In the genomic region with DNA sequence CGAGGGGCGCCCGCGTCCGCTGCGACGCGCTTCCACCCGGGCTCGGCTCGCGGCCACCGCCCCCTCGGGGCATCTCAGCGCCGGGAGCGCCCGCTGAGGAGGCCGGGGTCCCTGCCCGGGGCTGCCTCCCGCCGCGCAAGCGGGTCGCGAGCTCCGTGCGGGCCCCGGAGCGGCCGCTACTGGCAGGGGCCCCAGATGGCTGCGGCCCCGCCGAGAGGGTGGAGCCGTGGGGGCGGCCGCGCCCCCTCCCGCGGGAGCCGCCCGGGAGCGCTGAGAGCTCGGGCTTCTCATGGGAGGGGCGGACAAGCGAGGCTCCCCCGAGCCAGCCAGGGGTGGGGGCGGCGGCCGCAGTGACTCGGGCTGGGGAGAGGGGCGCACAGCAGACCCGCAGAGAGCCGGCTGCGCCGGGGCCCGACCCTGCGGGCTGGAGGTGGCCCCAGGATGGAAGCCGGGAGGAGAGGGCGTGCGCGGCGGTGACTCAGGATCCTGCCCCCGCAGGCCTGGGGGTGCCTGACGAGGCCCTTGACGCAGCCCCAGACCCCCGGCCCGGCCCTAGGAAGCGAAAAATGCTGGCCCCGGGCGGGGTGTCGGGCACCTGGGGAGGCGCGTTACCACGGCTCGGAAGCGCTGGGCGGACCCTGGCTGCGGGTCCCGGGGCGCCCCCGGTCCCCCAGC, we compare ENCODE assay signal across 8 cellular contexts. TPM values are rescaled to one million over a fixed set of nuclear protein-coding genes. Genes with fewer than 3 reads are reported as not detected.
DNase-seq lines count a peak whose midpoint lies in the region; ATAC-seq and TF ChIP-seq lines count a peak whose summit lies in the region.

No MANE protein-coding gene starts in this region.

- peak overlapping the region; percentile 78 for H2AFZ ChIP-seq in GM23338

- H3K4me2 ChIP-seq in GM23338 = peak overlapping the region; percentile 95

- ATAC-seq in GM23338 = peak; percentile 12

- no peaks in the 10 kb centered on the region for H3K9me2 ChIP-seq in GM23338 (ENCODE audit: insufficient read depth)

- H3K4me1 Mint-ChIP-seq in GM23338 (peaks cover 37% of the 10 kb centered on the region), immature natural killer cell (peaks cover 7 to 16% of the 10 kb centered on the region in 2 donors)

- H3K36me3 Mint-ChIP-seq in GM23338 (ENCODE audit: low read depth) = peaks cover 14% of the 10 kb centered on the region; the same call in 2 of the 3 replicates
- no peaks in the 10 kb centered on the region for H3K36me3 Mint-ChIP-seq in immature natural killer cell

- H3K27me3 Mint-ChIP-seq in GM23338 (ENCODE audit: insufficient read depth, low read depth, poor library complexity) (peaks cover 40% of the 10 kb centered on the region), immature natural killer cell (ENCODE audit: low read depth in 3 of 3) (peaks cover 2 to 9% (median 5%) of the 10 kb centered on the region in 3 donors)

- H3K79me2 ChIP-seq in GM23338 (replicated peaks; ENCODE audit: insufficient read depth) = peaks cover 23% of the 10 kb centered on the region

- H3K4me3 Mint-ChIP-seq in GM23338 (peak overlapping the region; percentile 52; the same call in 2 of the 3 replicates), immature natural killer cell (peak overlapping the region in 1 of 5 donors; percentile 53)

- H3K36me3 ChIP-seq in GM23338 (ENCODE audit: insufficient read depth) = no peaks in the 10 kb centered on the region

- H3F3A ChIP-seq in GM23338 (replicated peaks; ENCODE audit: low read depth) = 0 out of 2 replicates have a peak, but pooled peaks cover 12% of the 10 kb centered on the region

- DNase-seq in GM23338 (ENCODE audit: low spot score) = peak; percentile 55
- peak; percentile 32 for DNase-seq in OCI-M1 (lab: John Stamatoyannopoulos, UW)
- DNase-seq in astrocyte of the spinal cord (ENCODE audit: low read depth, low spot score) = peak; percentile 36
- peak in 2 of 3 donors; percentile 19 to 21 for DNase-seq in immature natural killer cell
- DNase-seq in stimulated activated CD4-positive, alpha-beta T cell treated with anti-CD3 and anti-CD28 coated beads, Interleukin-4, amount 100 ng/mL, for 1 hour = peak; percentile 52
- DNase-seq in T1000 (lab: John Stamatoyannopoulos, UW) = no peak
- no peak for DNase-seq in NCI-H446 treated with DMSO at 0.1 percent for 48 hours (lab: John Stamatoyannopoulos, UW)

- H4K20me1 ChIP-seq in GM23338 (replicated peaks; ENCODE audit: insufficient read depth) = peaks cover 12% of the 10 kb centered on the region

- H3K27ac Mint-ChIP-seq in GM23338 (no peak overlapping the region), immature natural killer cell (no peak overlapping the region)

- peaks cover 36% of the 10 kb centered on the region for H3K27me3 ChIP-seq in GM23338 (ENCODE audit: insufficient read depth)

- H3K27ac ChIP-seq in GM23338 (ENCODE audit: low read depth) = no peak overlapping the region

- peaks cover 37% of the 10 kb centered on the region for H3K4me1 ChIP-seq in GM23338 (ENCODE audit: insufficient read depth)

- TF ChIP-seq CTCF in GM23338 (conservative IDR thresholded peaks at IDR 0.05; ENCODE audit: low read depth in 2 of 2) = no peak
- TF ChIP-seq CTCF in astrocyte of the spinal cord (IDR thresholded peaks at IDR 0.05; ENCODE audit: low read depth, low read length) = no peak

- H3K9me3 Mint-ChIP-seq in GM23338 (peaks cover 3% of the 10 kb centered on the region; the same call in 1 of the 3 replicates), immature natural killer cell (no peaks in the 10 kb centered on the region)

- H3K4me3 ChIP-seq in GM08714 (ENCODE audit: low read length) (peak overlapping the region; percentile 76; the same call in 1 of the 2 replicates), GM23338 (peak overlapping the region; percentile 75), astrocyte of the spinal cord (ENCODE audit: low read depth, low read length) (peak overlapping the region; percentile 89)

- in situ Hi-C loops in astrocyte of the spinal cord (cut with HindIII; ENCODE audit: low sequenced_read_pairs) = no loop called here

TF ChIP-seq in GM23338, 12 proteins besides CTCF, POLR2A, EP300 and RAD21 (continues in another document):
- TF ChIP-seq ZNF114 (CRISPR knock-in tag; IDR thresholded peaks at IDR 0.05) (no peak), CREB1 (CRISPR knock-in tag; IDR thresholded peaks at IDR 0.05; ENCODE audit: low read depth) (no peak), JUNB (IDR thresholded peaks at IDR 0.05; ENCODE audit: unreplicated experiment) (no peak)
- TF ChIP-seq, protein P1, sequence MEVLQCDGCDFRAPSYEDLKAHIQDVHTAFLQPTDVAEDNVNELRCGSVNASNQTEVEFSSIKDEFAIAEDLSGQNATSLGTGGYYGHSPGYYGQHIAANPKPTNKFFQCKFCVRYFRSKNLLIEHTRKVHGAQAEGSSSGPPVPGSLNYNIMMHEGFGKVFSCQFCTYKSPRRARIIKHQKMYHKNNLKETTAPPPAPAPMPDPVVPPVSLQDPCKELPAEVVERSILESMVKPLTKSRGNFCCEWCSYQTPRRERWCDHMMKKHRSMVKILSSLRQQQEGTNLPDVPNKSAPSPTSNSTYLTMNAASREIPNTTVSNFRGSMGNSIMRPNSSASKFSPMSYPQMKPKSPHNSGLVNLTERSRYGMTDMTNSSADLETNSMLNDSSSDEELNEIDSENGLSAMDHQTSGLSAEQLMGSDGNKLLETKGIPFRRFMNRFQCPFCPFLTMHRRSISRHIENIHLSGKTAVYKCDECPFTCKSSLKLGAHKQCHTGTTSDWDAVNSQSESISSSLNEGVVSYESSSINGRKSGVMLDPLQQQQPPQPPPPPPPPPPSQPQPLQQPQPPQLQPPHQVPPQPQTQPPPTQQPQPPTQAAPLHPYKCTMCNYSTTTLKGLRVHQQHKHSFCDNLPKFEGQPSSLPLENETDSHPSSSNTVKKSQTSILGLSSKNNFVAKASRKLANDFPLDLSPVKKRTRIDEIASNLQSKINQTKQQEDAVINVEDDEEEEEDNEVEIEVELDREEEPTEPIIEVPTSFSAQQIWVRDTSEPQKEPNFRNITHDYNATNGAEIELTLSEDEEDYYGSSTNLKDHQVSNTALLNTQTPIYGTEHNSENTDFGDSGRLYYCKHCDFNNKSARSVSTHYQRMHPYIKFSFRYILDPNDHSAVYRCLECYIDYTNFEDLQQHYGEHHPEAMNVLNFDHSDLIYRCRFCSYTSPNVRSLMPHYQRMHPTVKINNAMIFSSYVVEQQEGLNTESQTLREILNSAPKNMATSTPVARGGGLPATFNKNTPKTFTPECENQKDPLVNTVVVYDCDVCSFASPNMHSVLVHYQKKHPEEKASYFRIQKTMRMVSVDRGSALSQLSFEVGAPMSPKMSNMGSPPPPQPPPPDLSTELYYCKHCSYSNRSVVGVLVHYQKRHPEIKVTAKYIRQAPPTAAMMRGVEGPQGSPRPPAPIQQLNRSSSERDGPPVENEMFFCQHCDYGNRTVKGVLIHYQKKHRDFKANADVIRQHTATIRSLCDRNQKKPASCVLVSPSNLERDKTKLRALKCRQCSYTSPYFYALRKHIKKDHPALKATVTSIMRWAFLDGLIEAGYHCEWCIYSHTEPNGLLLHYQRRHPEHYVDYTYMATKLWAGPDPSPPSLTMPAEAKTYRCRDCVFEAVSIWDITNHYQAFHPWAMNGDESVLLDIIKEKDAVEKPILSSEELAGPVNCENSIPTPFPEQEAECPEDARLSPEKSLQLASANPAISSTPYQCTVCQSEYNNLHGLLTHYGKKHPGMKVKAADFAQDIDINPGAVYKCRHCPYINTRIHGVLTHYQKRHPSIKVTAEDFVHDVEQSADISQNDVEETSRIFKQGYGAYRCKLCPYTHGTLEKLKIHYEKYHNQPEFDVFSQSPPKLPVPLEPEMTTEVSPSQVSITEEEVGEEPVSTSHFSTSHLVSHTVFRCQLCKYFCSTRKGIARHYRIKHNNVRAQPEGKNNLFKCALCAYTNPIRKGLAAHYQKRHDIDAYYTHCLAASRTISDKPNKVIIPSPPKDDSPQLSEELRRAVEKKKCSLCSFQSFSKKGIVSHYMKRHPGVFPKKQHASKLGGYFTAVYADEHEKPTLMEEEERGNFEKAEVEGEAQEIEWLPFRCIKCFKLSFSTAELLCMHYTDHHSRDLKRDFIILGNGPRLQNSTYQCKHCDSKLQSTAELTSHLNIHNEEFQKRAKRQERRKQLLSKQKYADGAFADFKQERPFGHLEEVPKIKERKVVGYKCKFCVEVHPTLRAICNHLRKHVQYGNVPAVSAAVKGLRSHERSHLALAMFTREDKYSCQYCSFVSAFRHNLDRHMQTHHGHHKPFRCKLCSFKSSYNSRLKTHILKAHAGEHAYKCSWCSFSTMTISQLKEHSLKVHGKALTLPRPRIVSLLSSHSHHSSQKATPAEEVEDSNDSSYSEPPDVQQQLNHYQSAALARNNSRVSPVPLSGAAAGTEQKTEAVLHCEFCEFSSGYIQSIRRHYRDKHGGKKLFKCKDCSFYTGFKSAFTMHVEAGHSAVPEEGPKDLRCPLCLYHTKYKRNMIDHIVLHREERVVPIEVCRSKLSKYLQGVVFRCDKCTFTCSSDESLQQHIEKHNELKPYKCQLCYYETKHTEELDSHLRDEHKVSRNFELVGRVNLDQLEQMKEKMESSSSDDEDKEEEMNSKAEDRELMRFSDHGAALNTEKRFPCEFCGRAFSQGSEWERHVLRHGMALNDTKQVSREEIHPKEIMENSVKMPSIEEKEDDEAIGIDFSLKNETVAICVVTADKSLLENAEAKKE (CRISPR knock-in tag; IDR thresholded peaks at IDR 0.05) = no peak

RNA-seq across cellular contexts. Expression of a gene that starts 0.6 kb away (rescaled TPM):
- 32.1 and 36.6 TPM in 2 replicates for total RNA-seq in GM23338 (2014; rRNA removed; shearing (Covaris generic))
- polyA plus RNA-seq in GM23338 (2016; fragmentation: Nextera tagmentation; extraction: Ambion mirVana) (8.3 and 8.5 TPM in 2 replicates), immature natural killer cell (under 1 TPM in 2 of 3 donors, not detected in 1; 0.11 to 0.12 TPM)

RNA-seq across cellular contexts. Expression of a gene that starts 44.1 kb away (rescaled TPM):
- 65.5 and 84.7 TPM in 2 replicates for total RNA-seq in GM23338 (2014; rRNA removed; shearing (Covaris generic))
- polyA plus RNA-seq in GM23338 (2016; fragmentation: Nextera tagmentation; extraction: Ambion mirVana) = 9.4 and 12.9 TPM in 2 replicates
- 1 to 10 TPM in 2 of 3 donors, under 1 TPM in 1; 0.36 to 2.3 (median 1.2) TPM for polyA plus RNA-seq in immature natural killer cell

Comparison
In these comparisons a context has a peak if more than half of its experiments do, and no peak if none do; other contexts are left out.
1. DNase-seq: peak in GM23338 (single experiment), OCI-M1 (single experiment), astrocyte of the spinal cord (single experiment), immature natural killer cell (2 of 3) and stimulated activated CD4-positive, alpha-beta T cell treated with anti-CD3 and anti-CD28 coated beads, Interleukin-4, amount 100 ng/mL, for 1 hour (single experiment); none in T1000 (single experiment) and NCI-H446 treated with DMSO at 0.1 percent for 48 hours (single experiment).
2. Peak in every context shown above with its lines, with median percentiles within 50 percentile points of each other: H3K4me3 ChIP-seq.